9 cellular contexts compared by ENCODE assay signal in genomic region chr9:136799079-136799853, GRCh38. TPM values are rescaled to one million over a fixed set of nuclear protein-coding genes. Genes with fewer than 3 reads are reported as not detected.
DNase-seq lines count a peak whose midpoint lies in the region; ATAC-seq and TF ChIP-seq lines count a peak whose summit lies in the region.
"Had no signal": no experiment of that assay in that cellular context is flagged by ENCODE, and none has a peak within 500 bp of the region (broad histone marks: within the 10 kb centered on the region; RNA-seq: fewer than 3 reads in every experiment).

No MANE protein-coding gene starts in this region.

- peak overlapping the region; percentile 61 for H3K4me3 Mint-ChIP-seq in progenitor cell of endocrine pancreas (ENCODE audit: low read depth)

- H3K27me3 Mint-ChIP-seq in progenitor cell of endocrine pancreas: no peaks in the 10 kb centered on the region

- DNase-seq in GM10248 (ENCODE audit: extremely low spot score) (peak; percentile 17), NCI-H345 treated with DMSO at 0.1 percent for 48 hours (lab: John Stamatoyannopoulos, UW; ENCODE audit: unreplicated experiment) (peak; percentile 40), epidermal melanocyte (ENCODE audit: insufficient read length, low spot score) (peak; percentile 5), progenitor cell of endocrine pancreas (ENCODE audit: low spot score, unreplicated experiment) (no peak), HCEC 1CT (no peak)
- no peak for DNase-seq in activated CD4-positive, CD25-positive, alpha-beta regulatory T cell (lab: John Stamatoyannopoulos, UW)

- no peaks in the 10 kb centered on the region for H3K36me3 Mint-ChIP-seq in progenitor cell of endocrine pancreas (ENCODE audit: insufficient read depth)

- H3K9me3 Mint-ChIP-seq in progenitor cell of endocrine pancreas (ENCODE audit: low read depth): no peaks in the 10 kb centered on the region

- peak overlapping the region; percentile 73 for H3K27ac Mint-ChIP-seq in progenitor cell of endocrine pancreas

- no peak for TF ChIP-seq CTCF in GM10248 (IDR thresholded peaks at IDR 0.05; ENCODE audit: control extremely low read depth, extremely low read depth, low read depth, missing control alignments)
- no peak for TF ChIP-seq CTCF in progenitor cell of endocrine pancreas (IDR thresholded peaks at IDR 0.05; ENCODE audit: unreplicated experiment)

- CTCF ChIA-PET in GM10248 (lab: Yijun Ruan, JAX): interaction anchor here (1.2 to 1.6 kb wide), 3 partner anchors 11 to 43 kb away, joined by 4 to 5 read pairs (median 5); partner anchors contain the start of gene AJM1

- H3K4me1 Mint-ChIP-seq in progenitor cell of endocrine pancreas (ENCODE audit: low read depth): peaks cover 26% of the 10 kb centered on the region

- no peak for ATAC-seq in GM18909 (IDR thresholded peaks at IDR 0.05; ENCODE audit: poor library complexity, unreplicated experiment)
- ATAC-seq in GM18867 (IDR thresholded peaks at IDR 0.05; ENCODE audit: unreplicated experiment): no peak

- POLR2A ChIA-PET in GM10248 (lab: Yijun Ruan, JAX): interaction anchor here (0.6 to 1.1 kb wide), 2 partner anchors 18 to 43 kb away, joined by 3 to 8 read pairs; partner anchors contain the start of gene AJM1

RNA-seq across cellular contexts. Expression of gene CCDC183, which starts 3.1 kb away (rescaled TPM):
- total RNA-seq in progenitor cell of endocrine pancreas: 9.0 and 9.5 TPM in 2 replicates
- total RNA-seq: RPMI7951 had no signal

RNA-seq across cellular contexts. Expression of gene TMEM141, which starts 8.1 kb away (rescaled TPM):
- total RNA-seq in progenitor cell of endocrine pancreas: 57.8 and 62.2 TPM in 2 replicates

RNA-seq across cellular contexts. Expression of gene RABL6, which starts 8.5 kb away (rescaled TPM):
- total RNA-seq in progenitor cell of endocrine pancreas: 129 and 130 TPM in 2 replicates

RNA-seq across cellular contexts. Expression of gene LCN15, which starts 34.9 kb away (rescaled TPM):
- not detected in 2 replicates for total RNA-seq in progenitor cell of endocrine pancreas
- total RNA-seq: RPMI7951 had no signal

RNA-seq across cellular contexts. Expression of gene LCN8, which starts 41.2 kb away (rescaled TPM):
- total RNA-seq in progenitor cell of endocrine pancreas: not detected in 2 replicates
- total RNA-seq: RPMI7951 had no signal

Comparison
In these comparisons a context has a peak if more than half of its experiments do, and no peak if none do; other contexts are left out.
1. DNase-seq: peak in GM10248 (single experiment), NCI-H345 treated with DMSO at 0.1 percent for 48 hours (single experiment) and epidermal melanocyte (single experiment); none in progenitor cell of endocrine pancreas (single experiment), activated CD4-positive, CD25-positive, alpha-beta regulatory T cell (0 of 4) and HCEC 1CT (single experiment).